Comparison of ENCODE assay signal across 8 cellular contexts in genomic region chr6:138403324-138403800, GRCh38. TPM values are rescaled to one million over a fixed set of nuclear protein-coding genes. Genes with fewer than 3 reads are reported as not detected.
DNase-seq lines count a peak whose midpoint lies in the region; ATAC-seq, FAIRE-seq and TF ChIP-seq lines count a peak whose summit lies in the region.

No MANE protein-coding gene starts in this region.

- ATAC-seq in GM21423 (IDR thresholded peaks at IDR 0.05; ENCODE audit: unreplicated experiment), result peak; percentile 12
- peak; percentile 30 for ATAC-seq in esophagus mucosa
- peak; percentile 30 for ATAC-seq in naive thymus-derived CD4-positive, alpha-beta T cell

- peak overlapping the region; percentile 58 for H3K27ac Mint-ChIP-seq in activated CD4-positive, alpha-beta memory T cell treated with anti-CD3 and anti-CD28 coated beads for 36 hours
- peak overlapping the region in 8 of 9 donors; percentile 61 to 84 (median 78) for H3K27ac Mint-ChIP-seq in naive thymus-derived CD4-positive, alpha-beta T cell
- H3K27ac Mint-ChIP-seq in type B pancreatic cell, result peak overlapping the region; percentile 69

- peaks cover 21% of the 10 kb centered on the region for H3K4me1 Mint-ChIP-seq in activated CD4-positive, alpha-beta memory T cell treated with anti-CD3 and anti-CD28 coated beads for 36 hours (ENCODE audit: low read depth)
- peaks cover 4 to 38% (median 28%) of the 10 kb centered on the region in 7 donors for H3K4me1 Mint-ChIP-seq in naive thymus-derived CD4-positive, alpha-beta T cell
- H3K4me1 Mint-ChIP-seq in type B pancreatic cell (ENCODE audit: unreplicated experiment), result peaks cover 11% of the 10 kb centered on the region

- no peak for FAIRE-seq in D721Med (lab: Jason Lieb, UNC)

- peaks cover 12 to 14% of the 10 kb centered on the region in 2 donors for H3K4me1 ChIP-seq in naive thymus-derived CD4-positive, alpha-beta T cell (ENCODE audit: control insufficient read depth in 2 of 2, insufficient read depth in 2 of 2, low read length in 2 of 2)

- intact Hi-C loops in activated CD4-positive, alpha-beta memory T cell treated with anti-CD3 and anti-CD28 coated beads for 36 hours (cut with micrococcal nuclease), result loop anchor here (2.0 to 10.0 kb wide), 4 partner anchors 181 to 399 kb away; partner anchors contain the start of gene ARFGEF3
- intact Hi-C loops in naive thymus-derived CD4-positive, alpha-beta T cell (cut with micrococcal nuclease), result loop anchor here in 1 of 2 donors (5.0 to 10.0 kb wide), 6 partner anchors 296 to 1581 kb away; partner anchors contain the start of genes PERP, PEX7 and TNFAIP3

- H3K9me3 ChIP-seq in naive thymus-derived CD4-positive, alpha-beta T cell (ENCODE audit: control insufficient read depth in 2 of 3, low read length in 3 of 3), result no peaks in the 10 kb centered on the region

- peaks cover 17% of the 10 kb centered on the region for H3K36me3 Mint-ChIP-seq in activated CD4-positive, alpha-beta memory T cell treated with anti-CD3 and anti-CD28 coated beads for 36 hours
- peaks cover under 1 to 14% (median 4%) of the 10 kb centered on the region in 5 donors for H3K36me3 Mint-ChIP-seq in naive thymus-derived CD4-positive, alpha-beta T cell
- H3K36me3 Mint-ChIP-seq in type B pancreatic cell, result peaks cover 22% of the 10 kb centered on the region

- TF ChIP-seq CTCF in D721Med (IDR thresholded peaks at IDR 0.05; ENCODE audit: insufficient read depth, missing control alignments), result peak; percentile 34
- TF ChIP-seq CTCF in LNCaP clone FGC (IDR thresholded peaks at IDR 0.05; ENCODE audit: control insufficient read depth, extremely low read depth, insufficient read depth), result no peak
- TF ChIP-seq CTCF in type B pancreatic cell (conservative IDR thresholded peaks at IDR 0.05), result peak; percentile 25

- H3K27me3 Mint-ChIP-seq in activated CD4-positive, alpha-beta memory T cell treated with anti-CD3 and anti-CD28 coated beads for 36 hours, result no peaks in the 10 kb centered on the region
- peaks cover 0 to 22% (median 0%) of the 10 kb centered on the region in 5 donors for H3K27me3 Mint-ChIP-seq in naive thymus-derived CD4-positive, alpha-beta T cell
- H3K27me3 Mint-ChIP-seq in type B pancreatic cell, result no peaks in the 10 kb centered on the region

- POLR2A ChIA-PET in activated CD4-positive, alpha-beta memory T cell treated with anti-CD3 and anti-CD28 coated beads for 36 hours (lab: Charles Lee), result no interaction called here
- POLR2A ChIA-PET in naive thymus-derived CD4-positive, alpha-beta T cell (lab: Charles Lee), result interaction anchor here (0.7 to 3.3 kb wide), 6 partner anchors 12 to 1176 kb away, joined by 3 to 18 read pairs (median 4); no protein-coding TSS in a partner anchor

- peak overlapping the region; percentile 76 for H3K27ac ChIP-seq in naive thymus-derived CD4-positive, alpha-beta T cell (ENCODE audit: low read depth, low read length)

- peak overlapping the region; percentile 75 for H3K4me3 Mint-ChIP-seq in activated CD4-positive, alpha-beta memory T cell treated with anti-CD3 and anti-CD28 coated beads for 36 hours
- peak overlapping the region; percentile 72 to 88 (median 83) for H3K4me3 Mint-ChIP-seq in naive thymus-derived CD4-positive, alpha-beta T cell
- H3K4me3 Mint-ChIP-seq in type B pancreatic cell, result peak overlapping the region; percentile 83

- H3K36me3 ChIP-seq in naive thymus-derived CD4-positive, alpha-beta T cell (ENCODE audit: control insufficient read depth in 2 of 3, insufficient read depth in 3 of 3, low read length in 3 of 3), result peaks cover 0 to 22% (median 1%) of the 10 kb centered on the region in 3 experiments

- peak overlapping the region; percentile 90 for H3K4me3 ChIP-seq in LNCaP clone FGC (ENCODE audit: low read depth, low read length)
- peak overlapping the region; percentile 98 for H3K4me3 ChIP-seq in naive thymus-derived CD4-positive, alpha-beta T cell (ENCODE audit: low read length)

- no peaks in the 10 kb centered on the region for H3K9me3 Mint-ChIP-seq in activated CD4-positive, alpha-beta memory T cell treated with anti-CD3 and anti-CD28 coated beads for 36 hours
- H3K9me3 Mint-ChIP-seq in naive thymus-derived CD4-positive, alpha-beta T cell, result peaks cover 0 to 3% (median 0%) of the 10 kb centered on the region in 11 donors
- no peaks in the 10 kb centered on the region for H3K9me3 Mint-ChIP-seq in type B pancreatic cell

- no peaks in the 10 kb centered on the region for H3K27me3 ChIP-seq in naive thymus-derived CD4-positive, alpha-beta T cell (ENCODE audit: control insufficient read depth in 2 of 2, insufficient read depth in 2 of 2, low read length in 2 of 2)

- DNase-seq in D721Med (ENCODE audit: insufficient read length, low spot score), result peak; percentile 32
- no peak for DNase-seq in LNCaP clone FGC (ENCODE audit: low read depth)
- DNase-seq in activated CD4-positive, alpha-beta memory T cell treated with anti-CD3 and anti-CD28 coated beads for 36 hours, result peak; percentile 49
- peak in 6 of 9 donors; percentile 6 to 44 (median 24) for DNase-seq in naive thymus-derived CD4-positive, alpha-beta T cell
- no peak for DNase-seq in type B pancreatic cell (ENCODE audit: extremely low spot score, unreplicated experiment)
- no peak for DNase-seq in retina

- CTCF ChIA-PET in activated CD4-positive, alpha-beta memory T cell treated with anti-CD3 and anti-CD28 coated beads for 36 hours (lab: Charles Lee), result interaction anchor here (1.0 to 1.3 kb wide), 7 partner anchors 8 to 287 kb away, joined by 3 to 6 read pairs (median 3); no protein-coding TSS in a partner anchor
- CTCF ChIA-PET in naive thymus-derived CD4-positive, alpha-beta T cell (lab: Charles Lee), result interaction anchor here (0.6 to 1.6 kb wide), 4 partner anchors 31 to 675 kb away, joined by 3 to 6 read pairs (median 4); no protein-coding TSS in a partner anchor

RNA-seq across cellular contexts. Expression of gene HEBP2, which starts 0.7 kb away (rescaled TPM):
- 10 to 100 TPM; 49.5 to 49.6 TPM for total RNA-seq in activated CD4-positive, alpha-beta memory T cell treated with anti-CD3 and anti-CD28 coated beads for 36 hours
- total RNA-seq in esophagus mucosa (162 TPM), type B pancreatic cell (ENCODE audit: low replicate concordance) (68.9 and 112 TPM in 2 replicates)
- total RNA-seq in naive thymus-derived CD4-positive, alpha-beta T cell, result 10 to 100 TPM; 24.9 to 50.7 (median 48.2) TPM
- 10 to 100 TPM; 33.8 to 41.0 TPM for polyA plus RNA-seq in naive thymus-derived CD4-positive, alpha-beta T cell

RNA-seq across cellular contexts. Expression of gene SMIM28, which starts 25.7 kb away (rescaled TPM):
- not detected for total RNA-seq in activated CD4-positive, alpha-beta memory T cell treated with anti-CD3 and anti-CD28 coated beads for 36 hours
- total RNA-seq in esophagus mucosa (not detected), type B pancreatic cell (ENCODE audit: low replicate concordance) (not detected in 2 replicates)
- not detected for total RNA-seq in naive thymus-derived CD4-positive, alpha-beta T cell
- polyA plus RNA-seq in naive thymus-derived CD4-positive, alpha-beta T cell, result not detected

Comparison
In these comparisons a context has a peak if more than half of its experiments do, and no peak if none do; other contexts are left out.
1. DNase-seq: peak in D721Med (single experiment), activated CD4-positive, alpha-beta memory T cell treated with anti-CD3 and anti-CD28 coated beads for 36 hours (single experiment) and naive thymus-derived CD4-positive, alpha-beta T cell (6 of 9); none in LNCaP clone FGC (single experiment), type B pancreatic cell (single experiment) and retina (single experiment).
2. Peak in every context shown above with its lines, with median percentiles within 50 percentile points of each other: ATAC-seq, H3K27ac Mint-ChIP-seq and H3K4me3 Mint-ChIP-seq.